1 cellular context compared by ENCODE assay signal in the genomic region with DNA sequence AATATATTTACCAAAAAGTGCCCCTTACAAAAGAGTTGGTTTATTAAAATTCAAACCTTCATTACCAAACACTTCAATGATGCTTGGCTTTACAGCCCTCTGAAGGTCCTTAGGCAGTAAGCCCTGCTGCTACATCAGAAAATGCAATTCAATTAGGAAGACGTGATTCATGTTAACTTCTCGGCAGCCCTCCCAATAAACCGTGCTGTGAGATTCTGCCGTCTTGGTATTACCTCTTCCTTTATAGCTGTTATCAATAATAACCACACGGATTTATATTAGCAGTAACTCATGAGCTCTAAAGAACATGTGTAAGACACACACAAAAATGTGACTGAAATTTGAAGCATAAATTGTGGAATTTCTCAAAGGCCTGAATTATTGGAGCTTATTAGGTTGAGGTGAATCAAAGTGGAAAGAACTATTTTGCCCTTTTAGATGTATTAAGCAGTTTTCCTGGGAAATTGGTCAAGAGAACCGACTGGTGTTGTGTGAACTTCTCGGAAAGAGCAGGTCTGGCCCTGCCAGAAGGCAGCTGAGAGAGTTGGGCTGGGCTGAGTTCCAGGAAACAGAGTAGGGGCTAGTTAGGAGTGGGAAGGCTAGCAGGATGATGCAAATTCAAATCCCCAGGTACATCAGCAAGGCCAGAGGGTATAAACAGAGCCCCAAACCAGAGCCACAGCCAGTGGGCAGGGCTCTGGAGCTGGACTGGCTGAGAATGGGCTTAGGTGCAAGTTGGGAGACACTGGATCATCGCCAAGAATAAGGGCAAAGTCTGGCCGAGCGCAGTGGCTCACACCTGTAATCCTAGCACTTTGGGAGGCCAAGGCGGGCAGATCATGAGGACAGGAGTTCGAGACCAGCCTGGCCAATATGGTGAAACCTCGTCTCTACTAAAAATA.
A peak's percentile ranks its signal among the peaks of the same experiment; 100 is the strongest.
TF ChIP-seq lines count a peak whose summit lies in the region.

No MANE protein-coding gene starts in this region.

TF ChIP-seq in K562, 482 proteins besides CTCF, POLR2A, EP300 and RAD21 (continued from another document):
- TF ChIP-seq, protein P1, sequence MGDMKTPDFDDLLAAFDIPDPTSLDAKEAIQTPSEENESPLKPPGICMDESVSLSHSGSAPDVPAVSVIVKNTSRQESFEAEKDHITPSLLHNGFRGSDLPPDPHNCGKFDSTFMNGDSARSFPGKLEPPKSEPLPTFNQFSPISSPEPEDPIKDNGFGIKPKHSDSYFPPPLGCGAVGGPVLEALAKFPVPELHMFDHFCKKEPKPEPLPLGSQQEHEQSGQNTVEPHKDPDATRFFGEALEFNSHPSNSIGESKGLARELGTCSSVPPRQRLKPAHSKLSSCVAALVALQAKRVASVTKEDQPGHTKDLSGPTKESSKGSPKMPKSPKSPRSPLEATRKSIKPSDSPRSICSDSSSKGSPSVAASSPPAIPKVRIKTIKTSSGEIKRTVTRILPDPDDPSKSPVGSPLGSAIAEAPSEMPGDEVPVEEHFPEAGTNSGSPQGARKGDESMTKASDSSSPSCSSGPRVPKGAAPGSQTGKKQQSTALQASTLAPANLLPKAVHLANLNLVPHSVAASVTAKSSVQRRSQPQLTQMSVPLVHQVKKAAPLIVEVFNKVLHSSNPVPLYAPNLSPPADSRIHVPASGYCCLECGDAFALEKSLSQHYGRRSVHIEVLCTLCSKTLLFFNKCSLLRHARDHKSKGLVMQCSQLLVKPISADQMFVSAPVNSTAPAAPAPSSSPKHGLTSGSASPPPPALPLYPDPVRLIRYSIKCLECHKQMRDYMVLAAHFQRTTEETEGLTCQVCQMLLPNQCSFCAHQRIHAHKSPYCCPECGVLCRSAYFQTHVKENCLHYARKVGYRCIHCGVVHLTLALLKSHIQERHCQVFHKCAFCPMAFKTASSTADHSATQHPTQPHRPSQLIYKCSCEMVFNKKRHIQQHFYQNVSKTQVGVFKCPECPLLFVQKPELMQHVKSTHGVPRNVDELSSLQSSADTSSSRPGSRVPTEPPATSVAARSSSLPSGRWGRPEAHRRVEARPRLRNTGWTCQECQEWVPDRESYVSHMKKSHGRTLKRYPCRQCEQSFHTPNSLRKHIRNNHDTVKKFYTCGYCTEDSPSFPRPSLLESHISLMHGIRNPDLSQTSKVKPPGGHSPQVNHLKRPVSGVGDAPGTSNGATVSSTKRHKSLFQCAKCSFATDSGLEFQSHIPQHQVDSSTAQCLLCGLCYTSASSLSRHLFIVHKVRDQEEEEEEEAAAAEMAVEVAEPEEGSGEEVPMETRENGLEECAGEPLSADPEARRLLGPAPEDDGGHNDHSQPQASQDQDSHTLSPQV (IDR thresholded peaks at IDR 0.05) = peak; percentile 88
